24 cellular contexts compared by ENCODE assay signal in the genomic region with DNA sequence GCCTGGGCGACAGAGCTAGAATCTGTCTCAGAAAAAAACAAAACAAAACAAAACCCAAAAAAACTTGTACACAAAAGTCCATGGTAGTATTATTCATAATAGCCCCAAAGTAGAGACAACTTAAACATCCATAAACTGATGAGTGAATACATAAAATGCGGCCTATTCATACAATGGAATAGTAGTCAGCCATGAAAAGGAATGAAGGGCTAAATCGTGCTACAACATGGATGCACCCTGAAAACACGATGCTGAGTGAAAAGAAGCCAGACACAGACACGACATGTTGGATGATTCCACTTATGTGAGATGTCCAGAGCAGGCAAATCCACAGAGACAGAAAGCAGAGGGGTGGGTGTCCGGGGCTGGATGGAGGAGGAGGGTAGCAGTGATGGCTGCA. TPM values are rescaled to one million over a fixed set of nuclear protein-coding genes. Genes with fewer than 3 reads are reported as not detected.
"Had no signal": no experiment of that assay in that cellular context is flagged by ENCODE, and none has a peak within 500 bp of the region (broad histone marks: within the 10 kb centered on the region; RNA-seq: fewer than 3 reads in every experiment).

No MANE protein-coding gene starts in this region.

- H3K36me3 ChIP-seq: brain microvascular endothelial cell, colonic mucosa, sigmoid colon had no signal

- H3K4me3 Mint-ChIP-seq: activated CD4-positive, alpha-beta memory T cell treated with anti-CD3 and anti-CD28 coated beads for 36 hours; activated CD4-positive, alpha-beta T cell treated with anti-CD3 and anti-CD28 coated beads for 36 hours; activated naive CD8-positive, alpha-beta T cell treated with anti-CD3 and anti-CD28 coated beads, Interleukin-2, amount 10 ng/mL, durations not matched to agents 7 days and 5 days; activated T-helper 17 cell treated with anti-CD3 and anti-CD28 coated beads, Interleukin-2, amount 50 U/mL, for 72 hours; central memory CD8-positive, alpha-beta T cell; mesothelial cell of epicardium; natural killer cell treated with Interleukin-12 subunit alpha and Interleukin-12 subunit beta and Interleukin-15 and Interleukin-18, amount 100 ng/mL, for 72 hours; T-helper 2 cell treated with Interferon-gamma antibody and Interleukin-4, amounts not matched to agents 5 μg/mL and 100 μg/mL, for 36 hours had no signal

- FAIRE-seq: frontal cortex, kidney, TTC549 had no signal

- H3K27ac Mint-ChIP-seq: activated CD4-positive, alpha-beta memory T cell treated with anti-CD3 and anti-CD28 coated beads for 36 hours; activated CD4-positive, alpha-beta T cell treated with anti-CD3 and anti-CD28 coated beads for 36 hours; activated naive CD8-positive, alpha-beta T cell treated with anti-CD3 and anti-CD28 coated beads, Interleukin-2, amount 10 ng/mL, durations not matched to agents 7 days and 5 days; activated T-helper 17 cell treated with anti-CD3 and anti-CD28 coated beads, Interleukin-2, amount 50 U/mL, for 72 hours; mesothelial cell of epicardium; natural killer cell treated with Interleukin-12 subunit alpha and Interleukin-12 subunit beta and Interleukin-15 and Interleukin-18, amount 100 ng/mL, for 72 hours; T-helper 2 cell treated with Interferon-gamma antibody and Interleukin-4, amounts not matched to agents 5 μg/mL and 100 μg/mL, for 36 hours had no signal

- H3K4me1 ChIP-seq: colonic mucosa had no signal

- H3K9me3 Mint-ChIP-seq: activated CD4-positive, alpha-beta memory T cell treated with anti-CD3 and anti-CD28 coated beads for 36 hours; activated naive CD8-positive, alpha-beta T cell treated with anti-CD3 and anti-CD28 coated beads, Interleukin-2, amount 10 ng/mL, durations not matched to agents 7 days and 5 days; activated T-helper 17 cell treated with anti-CD3 and anti-CD28 coated beads, Interleukin-2, amount 50 U/mL, for 72 hours; central memory CD8-positive, alpha-beta T cell; mesothelial cell of epicardium; natural killer cell treated with Interleukin-12 subunit alpha and Interleukin-12 subunit beta and Interleukin-15 and Interleukin-18, amount 100 ng/mL, for 72 hours; T-helper 2 cell treated with Interferon-gamma antibody and Interleukin-4, amounts not matched to agents 5 μg/mL and 100 μg/mL, for 36 hours had no signal

- H3K4me1 Mint-ChIP-seq: activated CD4-positive, alpha-beta T cell treated with anti-CD3 and anti-CD28 coated beads for 36 hours; activated naive CD8-positive, alpha-beta T cell treated with anti-CD3 and anti-CD28 coated beads, Interleukin-2, amount 10 ng/mL, durations not matched to agents 7 days and 5 days; activated T-helper 17 cell treated with anti-CD3 and anti-CD28 coated beads, Interleukin-2, amount 50 U/mL, for 72 hours; central memory CD8-positive, alpha-beta T cell had no signal

- DNase-seq: activated CD4-positive, alpha-beta memory T cell treated with anti-CD3 and anti-CD28 coated beads for 36 hours; activated CD4-positive, alpha-beta T cell treated with anti-CD3 and anti-CD28 coated beads for 36 hours; activated naive CD4-positive, alpha-beta T cell treated with Interleukin-2 at 50 U/mL for 16 hours; activated naive CD8-positive, alpha-beta T cell treated with anti-CD3 and anti-CD28 coated beads, Interleukin-2, amount 10 ng/mL, durations not matched to agents 7 days and 5 days; stimulated activated CD8-positive, alpha-beta memory T cell treated with anti-CD3 and anti-CD28 coated beads, Interleukin-4, amount 100 ng/mL, for 48 hours; stimulated activated naive CD4-positive, alpha-beta T cell had no signal

- H3K27ac ChIP-seq: brain microvascular endothelial cell, colonic mucosa had no signal

- H3K9me3 ChIP-seq: colonic mucosa, sigmoid colon had no signal

- H3K36me3 Mint-ChIP-seq: activated CD4-positive, alpha-beta memory T cell treated with anti-CD3 and anti-CD28 coated beads for 36 hours; activated naive CD8-positive, alpha-beta T cell treated with anti-CD3 and anti-CD28 coated beads, Interleukin-2, amount 10 ng/mL, durations not matched to agents 7 days and 5 days; mesothelial cell of epicardium; natural killer cell treated with Interleukin-12 subunit alpha and Interleukin-12 subunit beta and Interleukin-15 and Interleukin-18, amount 100 ng/mL, for 72 hours had no signal

- H3K27me3 ChIP-seq: colonic mucosa, sigmoid colon had no signal

- H3K4me3 ChIP-seq: colonic mucosa, lung, sigmoid colon had no signal

- ATAC-seq: activated CD4-positive, alpha-beta T cell treated with anti-CD3 and anti-CD28 coated beads for 36 hours; activated T-helper 17 cell treated with anti-CD3 and anti-CD28 coated beads, Interleukin-2, amount 50 U/mL, for 72 hours; left lobe of liver had no signal

RNA-seq across cellular contexts. Expression of gene KCNG4, which starts 12.3 kb away (rescaled TPM):
- total RNA-seq: activated CD4-positive, alpha-beta memory T cell treated with anti-CD3 and anti-CD28 coated beads for 36 hours; activated CD4-positive, alpha-beta T cell treated with anti-CD3 and anti-CD28 coated beads for 36 hours; activated naive CD8-positive, alpha-beta T cell treated with anti-CD3 and anti-CD28 coated beads, Interleukin-2, amount 10 ng/mL, durations not matched to agents 7 days and 5 days; activated T-helper 17 cell treated with anti-CD3 and anti-CD28 coated beads, Interleukin-2, amount 50 U/mL, for 72 hours; colonic mucosa; epithelial cell of proximal tubule; frontal cortex; kidney; left lobe of liver; lung; mesothelial cell of epicardium; natural killer cell treated with Interleukin-12 subunit alpha and Interleukin-12 subunit beta and Interleukin-15 and Interleukin-18, amount 100 ng/mL, for 72 hours; occipital lobe; renal cortical epithelial cell; sigmoid colon; urinary bladder had no signal
- polyA plus RNA-seq: lung, sigmoid colon, thymus, urinary bladder had no signal

RNA-seq across cellular contexts. Expression of gene ADAD2, which starts 36.6 kb away (rescaled TPM):
- total RNA-seq: activated naive CD8-positive, alpha-beta T cell treated with anti-CD3 and anti-CD28 coated beads, Interleukin-2, amount 10 ng/mL, durations not matched to agents 7 days and 5 days; activated T-helper 17 cell treated with anti-CD3 and anti-CD28 coated beads, Interleukin-2, amount 50 U/mL, for 72 hours; colonic mucosa; epithelial cell of proximal tubule; frontal cortex; left lobe of liver; mesothelial cell of epicardium; natural killer cell treated with Interleukin-12 subunit alpha and Interleukin-12 subunit beta and Interleukin-15 and Interleukin-18, amount 100 ng/mL, for 72 hours; occipital lobe; renal cortical epithelial cell had no signal
